ENCODE assay signal across 22 cellular contexts in the genomic region with DNA sequence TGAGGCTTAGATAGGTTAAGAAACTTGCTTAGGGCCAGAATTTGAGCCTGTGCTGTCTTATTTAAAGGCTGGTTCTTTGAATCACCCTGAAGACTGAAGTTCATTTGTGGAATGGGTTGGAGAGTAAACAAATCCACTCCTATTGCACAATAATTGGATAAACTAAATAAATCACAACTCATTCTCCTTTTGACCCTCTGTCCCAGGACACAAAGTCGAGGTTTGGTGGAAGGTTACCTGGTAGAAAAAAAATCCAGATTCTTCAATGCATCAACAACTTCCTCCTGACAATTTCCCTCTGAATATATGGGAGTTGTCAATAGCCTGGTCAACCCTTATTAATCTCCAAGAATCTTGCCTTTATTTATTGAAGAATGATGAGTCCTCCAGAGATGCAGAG. TPM values are rescaled to one million over a fixed set of nuclear protein-coding genes. Genes with fewer than 3 reads are reported as not detected.
DNase-seq lines count a peak whose midpoint lies in the region; ATAC-seq and TF ChIP-seq lines count a peak whose summit lies in the region.
"Had no signal": no experiment of that assay in that cellular context is flagged by ENCODE, and none has a peak within 500 bp of the region (broad histone marks: within the 10 kb centered on the region; RNA-seq: fewer than 3 reads in every experiment).

No MANE protein-coding gene starts in this region.

- H3K9me3 ChIP-seq in PC-3 (ENCODE audit: low read length) (no peaks in the 10 kb centered on the region), mesenchymal stem cell (ENCODE audit: control insufficient read depth, low read length) (no peaks in the 10 kb centered on the region), transverse colon (no peaks in the 10 kb centered on the region), smooth muscle cell (replicated peaks; ENCODE audit: low read depth) (no peaks in the 10 kb centered on the region)
- H3K9me3 ChIP-seq: left ventricle myocardium inferior, pancreas, tibial nerve had no signal

- ATAC-seq in PC-3 (no peak), HG03565 (IDR thresholded peaks at IDR 0.05; ENCODE audit: unreplicated experiment) (no peak), HG03469 (IDR thresholded peaks at IDR 0.05; ENCODE audit: unreplicated experiment) (no peak), T-cell (replicated peaks in 1 of 4) (no peak)
- ATAC-seq: effector memory CD8-positive, alpha-beta T cell; stimulated activated memory B cell treated with anti-CD40 and anti-IgM and Interleukin-4, amounts not matched to agents 10 μg/mL and 1 μg/mL and 100 μg/mL, for 72 hours had no signal

- H3K9ac ChIP-seq in PC-3 (ENCODE audit: low read length) (no peak overlapping the region), mesenchymal stem cell (ENCODE audit: low read length) (no peak overlapping the region), smooth muscle cell (ENCODE audit: low read depth) (no peak overlapping the region)

- no CpG with 5 or more reads among the region's 1 CpG for WGBS in mesenchymal stem cell
- 28 to 43% methylated on average over 1 of the region's 1 CpG for WGBS in transverse colon (ENCODE audit: low coverage in 1 of 2), 2 donors
- WGBS in smooth muscle cell (ENCODE audit: low lambda C conversion rate): 89% methylated on average over 1 of the region's 1 CpG

- intact Hi-C loops in PC-3 (cut with micrococcal nuclease): no loop called here
- intact Hi-C loops in transverse colon (cut with DNase I; ENCODE audit: low total_unique reads): no loop called here

- no peak overlapping the region for H3K14ac ChIP-seq in mesenchymal stem cell (ENCODE audit: low read length in 2 of 2)

- peak overlapping the region; percentile 37 for H2BK120ac ChIP-seq in mesenchymal stem cell (ENCODE audit: low read depth, low read length)

- peak overlapping the region in 1 of 2 experiments; percentile 74 for H3K18ac ChIP-seq in mesenchymal stem cell (ENCODE audit: low read depth in 1 of 2, low read length in 2 of 2)

- TF ChIP-seq EP300 in transverse colon (IDR thresholded peaks at IDR 0.05; ENCODE audit: low read depth): no peak

- peak; percentile 29 for DNase-seq in PC-3
- no peak for DNase-seq in epithelial cell of prostate (ENCODE audit: low read depth, low spot score)
- peak; percentile 62 for DNase-seq in mesenchymal stem cell
- DNase-seq in transverse colon: no peak
- no peak for DNase-seq in T-cell
- no peak for DNase-seq in smooth muscle cell (lab: John Stamatoyannopoulos, UW; ENCODE audit: unreplicated experiment)
- DNase-seq: activated CD4-positive, CD25-positive, alpha-beta regulatory T cell treated with anti-CD3 and anti-CD28 coated beads, Interleukin-2, amount 50 U/mL, for 72 hours; DMS53; effector memory CD8-positive, alpha-beta T cell; left ventricle myocardium inferior; MM.1S; NCI-H187; NCI-H446 treated with DMSO at 0.1 percent for 48 hours; NK-92 treated with Interleukin-12 subunit alpha and Interleukin-12 subunit beta, amount 100 ng/mL, for 24 hours; pancreas; stimulated activated CD4-positive, alpha-beta T cell treated with anti-CD3 and anti-CD28 coated beads, Interleukin-12 subunit alpha, Interleukin-12 subunit beta, amount 100 ng/mL, for 4 hours had no signal

- 0 out of 2 replicates have a peak, but pooled peaks cover 5% of the 10 kb centered on the region for H3K36me3 ChIP-seq in PC-3 (ENCODE audit: low read depth, low read length)
- peaks cover 37 to 64% of the 10 kb centered on the region in 2 experiments for H3K36me3 ChIP-seq in mesenchymal stem cell (ENCODE audit: control insufficient read depth in 1 of 2, insufficient read depth in 2 of 2, low read depth in 1 of 2, low read length in 2 of 2)
- peaks cover 0 to 12% (median 5%) of the 10 kb centered on the region in 4 donors for H3K36me3 ChIP-seq in transverse colon
- H3K36me3 ChIP-seq in smooth muscle cell (ENCODE audit: low read depth): no peaks in the 10 kb centered on the region
- H3K36me3 ChIP-seq: pancreas had no signal

- CTCF ChIA-PET in PC-3 (lab: Charles Lee): no interaction called here
- CTCF ChIA-PET in T-cell (lab: Charles Lee): no interaction called here

- H3K79me1 ChIP-seq in mesenchymal stem cell (replicated peaks; ENCODE audit: low read length, poor library complexity, severe bottlenecking): peaks cover 1% of the 10 kb centered on the region

- H3K4me1 ChIP-seq in PC-3 (ENCODE audit: insufficient read depth, low read length) (peaks cover 45% of the 10 kb centered on the region), mesenchymal stem cell (ENCODE audit: control insufficient read depth, insufficient read depth, low read depth, low read length) (peaks cover 13% of the 10 kb centered on the region), transverse colon (peaks cover 0 to 46% (median 29%) of the 10 kb centered on the region in 4 donors), smooth muscle cell (ENCODE audit: low read depth) (peaks cover 8% of the 10 kb centered on the region)
- H3K4me1 ChIP-seq: pancreas had no signal

- H3K79me2 ChIP-seq in PC-3 (ENCODE audit: low read length) (no peaks in the 10 kb centered on the region), smooth muscle cell (ENCODE audit: low read depth) (no peaks in the 10 kb centered on the region)

- no TSS peak for BruUV-seq in PC-3 (replicated peaks; lab: Mats Ljungman, UMichigan)

- no peaks in the 10 kb centered on the region for H3K27me3 Mint-ChIP-seq in T-cell
- H3K27me3 Mint-ChIP-seq: effector memory CD8-positive, alpha-beta T cell; stimulated activated memory B cell treated with anti-CD40 and anti-IgM and Interleukin-4, amounts not matched to agents 10 μg/mL and 1 μg/mL and 100 μg/mL, for 72 hours had no signal

- H2BK5ac ChIP-seq in mesenchymal stem cell (ENCODE audit: low read depth, low read length, poor library complexity, severe bottlenecking): no peak overlapping the region

- no peak for TF ChIP-seq CTCF in PC-3 (conservative IDR thresholded peaks at IDR 0.05; ENCODE audit: low read depth, low read length)
- no peak for TF ChIP-seq CTCF in transverse colon (IDR thresholded peaks at IDR 0.05)
- no peak for TF ChIP-seq CTCF in smooth muscle cell (IDR thresholded peaks at IDR 0.05; ENCODE audit: borderline replicate concordance, insufficient read depth, poor library complexity, severe bottlenecking)

- TF ChIP-seq POLR2A in transverse colon (IDR thresholded peaks at IDR 0.05): no peak

- H3K27ac Mint-ChIP-seq in T-cell: no peak overlapping the region
- H3K27ac Mint-ChIP-seq: activated T-helper 1 cell treated with anti-CD3 and anti-CD28 coated beads, Interleukin-12 subunit alpha, Interleukin-12 subunit beta, Interleukin-2, Interleukin-4 antibody, amounts not matched to agents 30 ng/mL and 10 ng/mL and 1 ng/mL, durations not matched to agents 14 hours and 24 hours and 36 hours; effector memory CD8-positive, alpha-beta T cell; stimulated activated memory B cell treated with anti-CD40 and anti-IgM and Interleukin-4, amounts not matched to agents 10 μg/mL and 1 μg/mL and 100 μg/mL, for 72 hours; T-helper 2 cell treated with Interferon-gamma antibody and Interleukin-4, amounts not matched to agents 5 μg/mL and 100 μg/mL, for 36 hours had no signal

- POLR2A ChIA-PET in PC-3 (lab: Charles Lee; ENCODE audit: unreplicated experiment) (no interaction called here), T-cell (lab: Charles Lee) (no interaction called here)

- no peak overlapping the region for H3K4me3 Mint-ChIP-seq in T-cell
- H3K4me3 Mint-ChIP-seq: activated T-helper 1 cell treated with anti-CD3 and anti-CD28 coated beads, Interleukin-12 subunit alpha, Interleukin-12 subunit beta, Interleukin-2, Interleukin-4 antibody, amounts not matched to agents 30 ng/mL and 10 ng/mL and 1 ng/mL, durations not matched to agents 14 hours and 24 hours and 36 hours; effector memory CD8-positive, alpha-beta T cell; stimulated activated memory B cell treated with anti-CD40 and anti-IgM and Interleukin-4, amounts not matched to agents 10 μg/mL and 1 μg/mL and 100 μg/mL, for 72 hours; T-helper 2 cell treated with Interferon-gamma antibody and Interleukin-4, amounts not matched to agents 5 μg/mL and 100 μg/mL, for 36 hours had no signal

- no peaks in the 10 kb centered on the region for H3K9me2 ChIP-seq in PC-3 (replicated peaks; ENCODE audit: low read length)

- no peak overlapping the region for H2BK12ac ChIP-seq in mesenchymal stem cell (ENCODE audit: low read length in 2 of 2)

- no peak overlapping the region for H3K23ac ChIP-seq in mesenchymal stem cell (ENCODE audit: low read length in 2 of 2)

- H2BK15ac ChIP-seq in mesenchymal stem cell (ENCODE audit: low read depth, poor library complexity, severe bottlenecking): no peak overlapping the region

- peaks cover 45% of the 10 kb centered on the region for H3K36me3 Mint-ChIP-seq in T-cell

- peak overlapping the region; percentile 38 to 83 for H3K4ac ChIP-seq in mesenchymal stem cell (ENCODE audit: low read depth in 1 of 2, low read length in 2 of 2)

- no peak overlapping the region for H4K8ac ChIP-seq in mesenchymal stem cell (ENCODE audit: low read length)

- peaks cover 0 to 3% (median 0%) of the 10 kb centered on the region in 3 donors for H3K4me1 Mint-ChIP-seq in T-cell
- H3K4me1 Mint-ChIP-seq: stimulated activated memory B cell treated with anti-CD40 and anti-IgM and Interleukin-4, amounts not matched to agents 10 μg/mL and 1 μg/mL and 100 μg/mL, for 72 hours had no signal

- H3F3A ChIP-seq in PC-3 (ENCODE audit: low read length, unreplicated experiment) (no peaks in the 10 kb centered on the region), smooth muscle cell (ENCODE audit: low read depth) (no peaks in the 10 kb centered on the region)

- H2AK5ac ChIP-seq in mesenchymal stem cell (ENCODE audit: low read length, severe bottlenecking): no peak overlapping the region

- H2AFZ ChIP-seq in PC-3 (ENCODE audit: low read length): no peak overlapping the region
- H2AFZ ChIP-seq in mesenchymal stem cell (ENCODE audit: low read depth, low read length): no peak overlapping the region
- no peak overlapping the region for H2AFZ ChIP-seq in smooth muscle cell (ENCODE audit: low read depth)

- H4K20me1 ChIP-seq in PC-3 (ENCODE audit: low read length) (no peaks in the 10 kb centered on the region), smooth muscle cell (ENCODE audit: low read depth) (no peaks in the 10 kb centered on the region)

- H3K4me3 ChIP-seq in PC-3 (ENCODE audit: low read length) (no peak overlapping the region), mesenchymal stem cell (ENCODE audit: insufficient read depth in 1 of 2, low read depth in 1 of 2, low read length in 2 of 2) (no peak overlapping the region), transverse colon (no peak overlapping the region), smooth muscle cell (no peak overlapping the region)
- H3K4me3 ChIP-seq: left ventricle myocardium inferior, pancreas, tibial nerve had no signal

- no peaks in the 10 kb centered on the region for H3K27me3 ChIP-seq in PC-3 (ENCODE audit: low read length)
- H3K27me3 ChIP-seq in mesenchymal stem cell (ENCODE audit: control insufficient read depth in 1 of 2, insufficient read depth in 1 of 2, low read length in 2 of 2): no peaks in the 10 kb centered on the region
- H3K27me3 ChIP-seq in transverse colon: no peaks in the 10 kb centered on the region
- H3K27me3 ChIP-seq in smooth muscle cell (ENCODE audit: low read depth): no peaks in the 10 kb centered on the region
- H3K27me3 ChIP-seq: pancreas, tibial nerve had no signal

- in situ Hi-C loops in transverse colon (cut with MboI; ENCODE audit: low pct_ligation_motif_present in 1 of 4, low pct_unique_long_range_greater_than_20kb in 1 of 4, low sequenced_read_pairs in 3 of 4): no loop called here

- H3K4me2 ChIP-seq in PC-3 (ENCODE audit: low read length) (no peak overlapping the region), mesenchymal stem cell (ENCODE audit: low read length, poor library complexity, severe bottlenecking) (no peak overlapping the region), smooth muscle cell (no peak overlapping the region)

- no peaks in the 10 kb centered on the region for H3K9me3 Mint-ChIP-seq in T-cell
- H3K9me3 Mint-ChIP-seq: activated T-helper 1 cell treated with anti-CD3 and anti-CD28 coated beads, Interleukin-12 subunit alpha, Interleukin-12 subunit beta, Interleukin-2, Interleukin-4 antibody, amounts not matched to agents 30 ng/mL and 10 ng/mL and 1 ng/mL, durations not matched to agents 14 hours and 24 hours and 36 hours; effector memory CD8-positive, alpha-beta T cell; stimulated activated memory B cell treated with anti-CD40 and anti-IgM and Interleukin-4, amounts not matched to agents 10 μg/mL and 1 μg/mL and 100 μg/mL, for 72 hours; T-helper 2 cell treated with Interferon-gamma antibody and Interleukin-4, amounts not matched to agents 5 μg/mL and 100 μg/mL, for 36 hours had no signal

- no peak overlapping the region for H4K91ac ChIP-seq in mesenchymal stem cell (ENCODE audit: low read length)

- no peak overlapping the region for H3K27ac ChIP-seq in PC-3 (ENCODE audit: low read length)
- peak overlapping the region; percentile 98 for H3K27ac ChIP-seq in epithelial cell of prostate
- no peak overlapping the region for H3K27ac ChIP-seq in mesenchymal stem cell (ENCODE audit: low read length, poor library complexity, severe bottlenecking)
- peak overlapping the region; percentile 14 to 47 (median 38) for H3K27ac ChIP-seq in transverse colon
- H3K27ac ChIP-seq in smooth muscle cell (ENCODE audit: low read depth): no peak overlapping the region
- H3K27ac ChIP-seq: left ventricle myocardium inferior, pancreas had no signal

RNA-seq across cellular contexts. Expression of a gene that starts 28.9 kb away (rescaled TPM):
- total RNA-seq in PC-3 (2014; rRNA removed): 7.4 and 8.2 TPM in 2 replicates
- 28.4 TPM for polyA plus RNA-seq in mesenchymal stem cell (2013, experiment 1 of 2)
- polyA plus RNA-seq in mesenchymal stem cell (2013, experiment 2 of 2): 27.5 TPM
- 100 to 1,000 TPM in 1 of 4 donors, 10 to 100 TPM in 3; 37.7 to 109 (median 55.8) TPM for total RNA-seq in transverse colon
- 10 to 100 TPM in 1 of 5 donors, 1 to 10 TPM in 4; 4.5 to 10.7 (median 7.1) TPM for total RNA-seq in T-cell
- total RNA-seq in smooth muscle cell: 7.7 and 9.3 TPM in 2 replicates
- 8.6 and 14.1 TPM in 2 replicates for polyA plus RNA-seq in smooth muscle cell

RNA-seq across cellular contexts. Expression of a gene that starts 34.1 kb away (rescaled TPM):
- 2.2 and 2.8 TPM in 2 replicates for total RNA-seq in PC-3 (2014; rRNA removed)
- 2.3 TPM for polyA plus RNA-seq in mesenchymal stem cell (2013, experiment 1 of 2)
- 2.3 TPM for polyA plus RNA-seq in mesenchymal stem cell (2013, experiment 2 of 2)
- 10 to 100 TPM in 3 of 4 donors, 1 to 10 TPM in 1; 10.0 to 59.1 (median 47.1) TPM for total RNA-seq in transverse colon
- 10 to 100 TPM in 4 of 5 donors, 1 to 10 TPM in 1; 9.1 to 12.4 (median 10.8) TPM for total RNA-seq in T-cell
- total RNA-seq in smooth muscle cell: 5.8 and 6.0 TPM in 2 replicates
- 4.7 and 6.8 TPM in 2 replicates for polyA plus RNA-seq in smooth muscle cell

Comparison
In these comparisons a context has a peak if more than half of its experiments do, and no peak if none do; other contexts are left out.
1. DNase-seq: peak in PC-3 (single experiment) and mesenchymal stem cell (single experiment); none in epithelial cell of prostate (single experiment), transverse colon (single experiment), T-cell (0 of 34) and smooth muscle cell (single experiment).
2. H3K27ac ChIP-seq: peak in epithelial cell of prostate (single experiment) and transverse colon (4 of 4); none in PC-3 (single experiment), mesenchymal stem cell (single experiment) and smooth muscle cell (single experiment).